Comparison of ENCODE assay signal across 10 cellular contexts in the genomic region with DNA sequence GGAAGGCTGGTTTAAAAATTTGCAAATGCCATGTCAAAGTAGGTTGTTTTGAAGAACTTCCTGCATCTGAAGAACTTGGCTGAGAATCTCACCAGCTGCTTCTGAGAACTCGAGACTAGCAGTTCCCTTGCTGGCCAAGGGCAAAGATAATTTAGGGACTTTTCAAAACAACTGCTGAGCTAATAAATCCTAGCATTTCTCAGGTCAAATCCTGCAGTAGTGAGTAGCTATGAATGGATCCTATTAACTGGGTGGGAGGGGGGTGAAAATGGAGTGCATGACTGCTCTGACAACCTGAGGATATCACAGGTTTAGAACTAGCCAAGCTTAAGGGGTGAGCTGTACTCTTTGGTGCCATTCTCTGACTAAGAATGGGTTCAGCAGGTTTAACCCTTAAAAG.
A peak's percentile ranks its signal among the peaks of the same experiment; 100 is the strongest.
DNase-seq lines count a peak whose midpoint lies in the region; ATAC-seq, FAIRE-seq and TF ChIP-seq lines count a peak whose summit lies in the region.
"Had no signal": no experiment of that assay in that cellular context is flagged by ENCODE, and none has a peak within 500 bp of the region (broad histone marks: within the 10 kb centered on the region; RNA-seq: fewer than 3 reads in every experiment).

No MANE protein-coding gene starts in this region.

- H3K27me3 ChIP-seq in WERI-Rb-1 (ENCODE audit: insufficient read depth, low read depth, severe bottlenecking) = no peaks in the 10 kb centered on the region
- H3K27me3 ChIP-seq in lower lobe of right lung (ENCODE audit: low read depth) = no peaks in the 10 kb centered on the region

- H3K4me3 ChIP-seq in WERI-Rb-1 (ENCODE audit: low read depth, low read length) (no peak overlapping the region), lower lobe of right lung (no peak overlapping the region)

- peak; percentile 18 for DNase-seq in COR-L47 (lab: John Stamatoyannopoulos, UW)
- DNase-seq in H54 (ENCODE audit: insufficient read length, low spot score) = no peak
- DNase-seq in WERI-Rb-1 = peak; percentile 52
- DNase-seq in lower lobe of right lung = no peak
- no peak for DNase-seq in AG20443 (ENCODE audit: low spot score)
- DNase-seq in germinal center (ENCODE audit: low spot score) = no peak
- DNase-seq in amniotic stem cell (lab: John Stamatoyannopoulos, UW) = no peak
- no peak for DNase-seq in SW 1271 (lab: John Stamatoyannopoulos, UW)
- DNase-seq: activated CD4-positive, alpha-beta T cell treated with anti-CD3 and anti-CD28 coated beads for 1 hour had no signal

- intact Hi-C loops in lower lobe of right lung (cut with DNase I) = no loop called here

- H3K27ac ChIP-seq in WERI-Rb-1 (no peak overlapping the region), lower lobe of right lung (peak overlapping the region; percentile 11)

- TF ChIP-seq POLR2A in H54 (IDR thresholded peaks at IDR 0.05; ENCODE audit: low read depth, low read length) = no peak

- TF ChIP-seq CTCF in WERI-Rb-1 (IDR thresholded peaks at IDR 0.05; ENCODE audit: low read depth, low read length) (no peak), lower lobe of right lung (IDR thresholded peaks at IDR 0.05) (no peak)

- H3K4me1 ChIP-seq in lower lobe of right lung = peaks cover 25% of the 10 kb centered on the region

- ATAC-seq in lower lobe of right lung = peak; percentile 41 to 54

- H3K9me3 ChIP-seq in WERI-Rb-1 (ENCODE audit: severe bottlenecking) = no peaks in the 10 kb centered on the region
- no peaks in the 10 kb centered on the region for H3K9me3 ChIP-seq in lower lobe of right lung

- no peaks in the 10 kb centered on the region for H3K36me3 ChIP-seq in WERI-Rb-1
- no peaks in the 10 kb centered on the region for H3K36me3 ChIP-seq in lower lobe of right lung

- peak; percentile 62 for FAIRE-seq in H54 (lab: Jason Lieb, UNC)
- FAIRE-seq: G401.6 had no signal

Comparison
In these comparisons a context has a peak if more than half of its experiments do, and no peak if none do; other contexts are left out.
1. DNase-seq: peak in COR-L47 (single experiment) and WERI-Rb-1 (single experiment); none in H54 (single experiment), lower lobe of right lung (single experiment), AG20443 (single experiment), germinal center (single experiment), amniotic stem cell (single experiment) and SW 1271 (0 of 2).